Comparison of ENCODE assay signal across 31 cellular contexts in genomic region chr6:36807750-36808149, GRCh38. TPM values are rescaled to one million over a fixed set of nuclear protein-coding genes. Genes with fewer than 3 reads are reported as not detected.
"Had no signal": no experiment of that assay in that cellular context is flagged by ENCODE, and none has a peak within 500 bp of the region (broad histone marks: within the 10 kb centered on the region; RNA-seq: fewer than 3 reads in every experiment).

No MANE protein-coding gene starts in this region.

- H3K27ac ChIP-seq: ascending aorta, breast epithelium, SJCRH30, SK-N-MC had no signal

- DNase-seq: activated CD4-positive, alpha-beta T cell treated with anti-CD3 and anti-CD28 coated beads, Interleukin-2, amount 10 ng/mL, durations not matched to agents 24 days and 14 days; activated CD4-positive, alpha-beta T cell treated with anti-CD3 and anti-CD28 coated beads, Interleukin-2, amount 50 U/mL, for 4 hours; activated CD8-positive, alpha-beta T cell treated with anti-CD3 and anti-CD28 coated beads for 36 hours; activated effector memory CD4-positive, alpha-beta T cell treated with anti-CD3 and anti-CD28 coated beads, Interleukin-2, amount 50 U/mL, for 16 hours; activated naive CD4-positive, alpha-beta T cell; activated naive CD4-positive, alpha-beta T cell treated with anti-CD3 and anti-CD28 coated beads, Interleukin-2, amount 50 U/mL, for 16 hours; activated naive CD8-positive, alpha-beta T cell treated with anti-CD3 and anti-CD28 coated beads, Interleukin-2, amount 10 ng/mL, durations not matched to agents 7 days and 5 days; activated T-cell treated with anti-CD3 and anti-CD28 coated beads, Interleukin-2, amount 50 U/mL, for 1 hour; activated T-cell treated with anti-CD3 and anti-CD28 coated beads, Interleukin-2, amount 50 U/mL, for 72 hours; amygdala; caudate nucleus; cerebellar nuclear complex; Kasumi-1; MG63; NCI-H1048; NCI-H1105 treated with DMSO at 0.1 percent for 48 hours; NCI-H1436; NCI-H1694; NCI-H1930; NCI-H2081 treated with DMSO at 0.1 percent for 48 hours; NCI-H345; NCI-H524 treated with DMSO at 0.1 percent for 48 hours; SHP77; SJCRH30; T1000 had no signal

- H3K9me3 Mint-ChIP-seq: activated CD4-positive, alpha-beta T cell treated with anti-CD3 and anti-CD28 coated beads, Interleukin-2, amount 10 ng/mL, durations not matched to agents 24 days and 14 days; activated CD8-positive, alpha-beta T cell treated with anti-CD3 and anti-CD28 coated beads for 36 hours; activated naive CD8-positive, alpha-beta T cell treated with anti-CD3 and anti-CD28 coated beads, Interleukin-2, amount 10 ng/mL, durations not matched to agents 7 days and 5 days; activated T-cell treated with anti-CD3 and anti-CD28 coated beads, Interleukin-2, amount 50 U/mL, for 72 hours; activated T-helper 17 cell treated with anti-CD3 and anti-CD28 coated beads, Interleukin-2, amount 50 U/mL, for 72 hours had no signal

- ATAC-seq: activated CD8-positive, alpha-beta T cell treated with anti-CD3 and anti-CD28 coated beads for 36 hours; activated T-cell treated with anti-CD3 and anti-CD28 coated beads, Interleukin-2, amount 50 U/mL, for 72 hours; activated T-helper 17 cell treated with anti-CD3 and anti-CD28 coated beads, Interleukin-2, amount 50 U/mL, for 72 hours; Panc1 had no signal

- H3K27me3 ChIP-seq: ascending aorta, breast epithelium, MG63 had no signal

- H3K36me3 ChIP-seq: ascending aorta, breast epithelium, MG63, SJCRH30 had no signal

- H3K36me3 Mint-ChIP-seq: activated naive CD8-positive, alpha-beta T cell treated with anti-CD3 and anti-CD28 coated beads, Interleukin-2, amount 10 ng/mL, durations not matched to agents 7 days and 5 days had no signal

- H3K4me1 Mint-ChIP-seq: activated CD4-positive, alpha-beta T cell treated with anti-CD3 and anti-CD28 coated beads, Interleukin-2, amount 10 ng/mL, durations not matched to agents 24 days and 14 days; activated naive CD8-positive, alpha-beta T cell treated with anti-CD3 and anti-CD28 coated beads, Interleukin-2, amount 10 ng/mL, durations not matched to agents 7 days and 5 days; activated T-helper 17 cell treated with anti-CD3 and anti-CD28 coated beads, Interleukin-2, amount 50 U/mL, for 72 hours had no signal

- H3K9me3 ChIP-seq: ascending aorta, breast epithelium, MG63, SJCRH30 had no signal

- H3K4me3 Mint-ChIP-seq: activated CD4-positive, alpha-beta T cell treated with anti-CD3 and anti-CD28 coated beads, Interleukin-2, amount 10 ng/mL, durations not matched to agents 24 days and 14 days; activated CD8-positive, alpha-beta T cell treated with anti-CD3 and anti-CD28 coated beads for 36 hours; activated naive CD8-positive, alpha-beta T cell treated with anti-CD3 and anti-CD28 coated beads, Interleukin-2, amount 10 ng/mL, durations not matched to agents 7 days and 5 days; activated T-cell treated with anti-CD3 and anti-CD28 coated beads, Interleukin-2, amount 50 U/mL, for 72 hours; activated T-helper 17 cell treated with anti-CD3 and anti-CD28 coated beads, Interleukin-2, amount 50 U/mL, for 72 hours had no signal

- H3K4me1 ChIP-seq: ascending aorta, breast epithelium, SJCRH30 had no signal

- H3K27ac Mint-ChIP-seq: activated CD4-positive, alpha-beta T cell treated with anti-CD3 and anti-CD28 coated beads, Interleukin-2, amount 10 ng/mL, durations not matched to agents 24 days and 14 days; activated CD8-positive, alpha-beta T cell treated with anti-CD3 and anti-CD28 coated beads for 36 hours; activated naive CD8-positive, alpha-beta T cell treated with anti-CD3 and anti-CD28 coated beads, Interleukin-2, amount 10 ng/mL, durations not matched to agents 7 days and 5 days; activated T-cell treated with anti-CD3 and anti-CD28 coated beads, Interleukin-2, amount 50 U/mL, for 72 hours; activated T-helper 17 cell treated with anti-CD3 and anti-CD28 coated beads, Interleukin-2, amount 50 U/mL, for 72 hours had no signal

- H3K4me3 ChIP-seq: ascending aorta, breast epithelium, MG63, SJCRH30, SK-N-MC had no signal

RNA-seq across cellular contexts. Expression of gene CPNE5, which starts 31.5 kb away (rescaled TPM):
- total RNA-seq: RPMI7951 had no signal
